In the genomic region with DNA sequence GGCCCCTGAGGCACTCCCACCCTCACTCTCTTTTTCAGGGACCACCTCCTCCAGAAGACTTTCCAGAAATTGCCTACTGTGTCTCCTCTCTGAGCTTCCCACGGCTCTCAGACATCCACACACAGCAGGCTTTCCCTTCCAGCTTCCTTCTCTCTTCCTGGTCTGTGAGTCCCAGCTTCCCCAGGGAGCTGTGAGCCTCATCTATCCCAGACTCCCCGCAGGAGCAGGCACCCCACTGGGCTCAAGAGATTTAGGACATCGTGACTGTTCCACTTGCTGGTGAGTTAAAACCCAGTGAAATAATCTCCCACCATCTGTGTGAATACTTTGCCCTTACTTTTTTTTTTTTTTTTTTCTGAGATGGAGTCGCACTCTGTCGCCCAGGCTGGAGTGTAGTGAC, we compare ENCODE assay signal across 20 cellular contexts.
"Had no signal": no experiment of that assay in that cellular context is flagged by ENCODE, and none has a peak within 500 bp of the region (broad histone marks: within the 10 kb centered on the region; RNA-seq: fewer than 3 reads in every experiment).

No MANE protein-coding gene starts in this region.

- H3K4me3 ChIP-seq: cardiac muscle cell, esophagus squamous epithelium, mucosa of descending colon, tibial artery had no signal

- H3K27me3 ChIP-seq: cardiac muscle cell, tibial artery had no signal

- H3K9me3 ChIP-seq: esophagus squamous epithelium, mucosa of descending colon, tibial artery had no signal

- ATAC-seq: activated CD8-positive, alpha-beta T cell treated with anti-CD3 and anti-CD28 coated beads for 36 hours; activated T-helper 17 cell treated with anti-CD3 and anti-CD28 coated beads, Interleukin-2, amount 50 U/mL, for 72 hours; mucosa of descending colon had no signal

- H3K36me3 ChIP-seq: cardiac muscle cell, esophagus squamous epithelium, tibial artery had no signal

- H3K27ac ChIP-seq: cardiac muscle cell, esophagus squamous epithelium, tibial artery had no signal

- DNase-seq: activated CD4-positive, alpha-beta T cell treated with anti-CD3 and anti-CD28 coated beads for 48 hours; activated CD4-positive, CD25-positive, alpha-beta regulatory T cell; activated CD8-positive, alpha-beta T cell treated with anti-CD3 and anti-CD28 coated beads for 36 hours; activated naive CD4-positive, alpha-beta T cell; activated naive CD8-positive, alpha-beta T cell treated with anti-CD3 and anti-CD28 coated beads for 36 hours; activated T-cell treated with anti-CD3 and anti-CD28 coated beads, Interleukin-2, amount 50 U/mL, for 1 hour; amniotic stem cell; dermis blood vessel endothelial cell; effector memory CD4-positive, alpha-beta T cell; esophagus squamous epithelium; immature natural killer cell; mesenchymal stem cell; mucosa of descending colon; naive B cell; stimulated activated CD8-positive, alpha-beta memory T cell treated with anti-CD3 and anti-CD28 coated beads, Interleukin-4, amount 100 ng/mL, for 48 hours; stimulated activated naive CD4-positive, alpha-beta T cell treated with Interleukin-2 at 50 U/mL for 16 hours; substantia nigra had no signal
